In genomic region chr5:1190296-1190695, GRCh38 we compare ENCODE assay signal across 26 cellular contexts. TPM values are rescaled to one million over a fixed set of nuclear protein-coding genes. Genes with fewer than 3 reads are reported as not detected.
DNase-seq lines count a peak whose midpoint lies in the region; ATAC-seq and TF ChIP-seq lines count a peak whose summit lies in the region.
"Had no signal": no experiment of that assay in that cellular context is flagged by ENCODE, and none has a peak within 500 bp of the region (broad histone marks: within the 10 kb centered on the region; RNA-seq: fewer than 3 reads in every experiment).

No MANE protein-coding gene starts in this region.

- intact Hi-C loops in left cardiac atrium (cut with DNase I): no loop called here
- intact Hi-C loops in cardiac septum (cut with DNase I): no loop called here
- intact Hi-C loops in adrenal gland (cut with DNase I): no loop called here

- no peaks in the 10 kb centered on the region for H3K36me3 Mint-ChIP-seq in progenitor cell of endocrine pancreas (ENCODE audit: insufficient read depth)

- no peaks in the 10 kb centered on the region for H3K9me3 ChIP-seq in adrenal gland (replicated peaks in 1 of 3)
- H3K9me3 ChIP-seq: SJCRH30 had no signal

- no peak overlapping the region for H3K4me3 ChIP-seq in adrenal gland
- H3K4me3 ChIP-seq: GM23248, SJCRH30 had no signal

- DNase-seq in left cardiac atrium (peak; percentile 10), cardiac septum (ENCODE audit: low spot score) (no peak), MV-4-11 (lab: John Stamatoyannopoulos, UW) (peak; percentile 7), mesenteric fat pad (ENCODE audit: low spot score) (peak; percentile 57), progenitor cell of endocrine pancreas (ENCODE audit: low spot score, unreplicated experiment) (no peak), NCI-H69 (lab: John Stamatoyannopoulos, UW) (no peak), NCI-H2227 treated with DMSO at 0.1 percent for 48 hours (lab: John Stamatoyannopoulos, UW) (no peak), adrenal gland (no peak)
- DNase-seq: CD4-positive, alpha-beta T cell; DMS53; GM23248; NCI-H1092; NCI-H1417 treated with DMSO at 0.1 percent for 48 hours; NCI-H1694 treated with DMSO at 0.1 percent for 48 hours; NCI-H2081; NCI-H226; NCI-H510A; NCI-H748 treated with DMSO at 0.1 percent for 48 hours; SJCRH30 had no signal

- no peaks in the 10 kb centered on the region for H3K4me1 ChIP-seq in adrenal gland (replicated peaks in 1 of 2)
- H3K4me1 ChIP-seq: SJCRH30 had no signal

- no peaks in the 10 kb centered on the region for H3K9me3 Mint-ChIP-seq in progenitor cell of endocrine pancreas (ENCODE audit: low read depth)
- H3K9me3 Mint-ChIP-seq: CD4-positive, alpha-beta T cell had no signal

- no peak for TF ChIP-seq POLR2A in adrenal gland (IDR thresholded peaks at IDR 0.05)

- no peaks in the 10 kb centered on the region for H3K36me3 ChIP-seq in adrenal gland (replicated peaks in 1 of 2)
- H3K36me3 ChIP-seq: SJCRH30 had no signal

- H3K4me3 Mint-ChIP-seq in progenitor cell of endocrine pancreas (ENCODE audit: low read depth): no peak overlapping the region
- H3K4me3 Mint-ChIP-seq: CD4-positive, alpha-beta T cell had no signal

- peaks cover 27% of the 10 kb centered on the region for H3K4me1 Mint-ChIP-seq in progenitor cell of endocrine pancreas (ENCODE audit: low read depth)

- no peak overlapping the region for H3K27ac ChIP-seq in adrenal gland
- H3K27ac ChIP-seq: GM23248, SJCRH30 had no signal

- no peak for ATAC-seq in left cardiac atrium
- ATAC-seq: SK-N-SH treated with all-trans-retinoic acid at 6 μM for 48 hours had no signal

- 58 to 71% (median 69%) methylated on average over 12 of the region's 12 CpGs for WGBS in adrenal gland, 4 donors

- H3K27me3 Mint-ChIP-seq in progenitor cell of endocrine pancreas: no peaks in the 10 kb centered on the region

- H3K27me3 ChIP-seq in adrenal gland: peaks cover 17% of the 10 kb centered on the region
- H3K27me3 ChIP-seq: SJCRH30 had no signal

- H3K27ac Mint-ChIP-seq in progenitor cell of endocrine pancreas: peak overlapping the region; percentile 78
- H3K27ac Mint-ChIP-seq: CD4-positive, alpha-beta T cell had no signal

- no peak for TF ChIP-seq CTCF in progenitor cell of endocrine pancreas (IDR thresholded peaks at IDR 0.05; ENCODE audit: unreplicated experiment)
- TF ChIP-seq CTCF in adrenal gland (IDR thresholded peaks at IDR 0.05): no peak

RNA-seq across cellular contexts. Expression of gene SLC6A19, which starts 11.1 kb away (rescaled TPM):
- not detected for total RNA-seq in left cardiac atrium
- 0.05 TPM for total RNA-seq in cardiac septum
- total RNA-seq in mesenteric fat pad: 0.32 TPM
- total RNA-seq in progenitor cell of endocrine pancreas: 2.2 and 2.6 TPM in 2 replicates
- total RNA-seq in adrenal gland: not detected
- not detected for polyA plus RNA-seq in adrenal gland
- total RNA-seq: A172; CD4-positive, alpha-beta T cell; Daoy; GM23248; HT1080; SJCRH30 had no signal
- polyA plus RNA-seq: BJ, GM23248 had no signal

RNA-seq across cellular contexts. Expression of gene SLC6A18, which starts 34.9 kb away (rescaled TPM):
- total RNA-seq in left cardiac atrium: not detected
- not detected for total RNA-seq in cardiac septum
- total RNA-seq in mesenteric fat pad: not detected
- total RNA-seq in progenitor cell of endocrine pancreas: not detected in 2 replicates
- not detected for total RNA-seq in adrenal gland
- polyA plus RNA-seq in adrenal gland: not detected
- total RNA-seq: A172; CD4-positive, alpha-beta T cell; Daoy; G401; GM23248; H7; HT1080; SJCRH30 had no signal
- polyA plus RNA-seq: BJ, GM23248 had no signal

Comparison
In these comparisons a context has a peak if more than half of its experiments do, and no peak if none do; other contexts are left out.
1. DNase-seq: peak in left cardiac atrium (single experiment), MV-4-11 (single experiment) and mesenteric fat pad (single experiment); none in cardiac septum (single experiment), progenitor cell of endocrine pancreas (single experiment), NCI-H69 (single experiment), NCI-H2227 treated with DMSO at 0.1 percent for 48 hours (single experiment) and adrenal gland (0 of 7).